In genomic region chr22:29313126-29314071, GRCh38 we compare ENCODE assay signal across 9 cellular contexts. TPM values are rescaled to one million over a fixed set of nuclear protein-coding genes. Genes with fewer than 3 reads are reported as not detected.
A peak's percentile ranks its signal among the peaks of the same experiment; 100 is the strongest.
DNase-seq lines count a peak whose midpoint lies in the region; ATAC-seq, FAIRE-seq and TF ChIP-seq lines count a peak whose summit lies in the region.
"Had no signal": no experiment of that assay in that cellular context is flagged by ENCODE, and none has a peak within 500 bp of the region (broad histone marks: within the 10 kb centered on the region; RNA-seq: fewer than 3 reads in every experiment).

No MANE protein-coding gene starts in this region.

- H3K9me3 Mint-ChIP-seq in CD8-positive, alpha-beta T cell, result no peaks in the 10 kb centered on the region
- H3K9me3 Mint-ChIP-seq in naive B cell, result peaks cover 0 to 2% (median 0%) of the 10 kb centered on the region in 7 donors

- dilution Hi-C loops in endothelial cell of umbilical vein (cut with MboI; ENCODE audit: extremely low pct_ligation_motif_present, low sequenced_read_pairs), result no loop called here

- H3K9me3 ChIP-seq in CD8-positive, alpha-beta T cell (ENCODE audit: low read length), result no peaks in the 10 kb centered on the region
- H3K9me3 ChIP-seq in PC-3 (ENCODE audit: low read length) (no peaks in the 10 kb centered on the region), endothelial cell of umbilical vein (replicated peaks; ENCODE audit: control insufficient read depth, insufficient read depth, low read length) (no peaks in the 10 kb centered on the region)

- H4K20me1 ChIP-seq in PC-3 (ENCODE audit: low read length) (no peaks in the 10 kb centered on the region), endothelial cell of umbilical vein (replicated peaks; ENCODE audit: control insufficient read depth, extremely low read depth, insufficient read depth, low read length) (no peaks in the 10 kb centered on the region)

- H2AFZ ChIP-seq in PC-3 (ENCODE audit: low read length) (no peak overlapping the region), endothelial cell of umbilical vein (ENCODE audit: low read depth, low read length) (no peak overlapping the region)

- H3K27me3 ChIP-seq in CD8-positive, alpha-beta T cell (ENCODE audit: insufficient read depth, low read length), result peaks cover 17% of the 10 kb centered on the region
- peaks cover 5% of the 10 kb centered on the region; the same call in 1 of the 2 replicates for H3K27me3 ChIP-seq in PC-3 (ENCODE audit: low read length)
- peaks cover 29% of the 10 kb centered on the region in 2 experiments for H3K27me3 ChIP-seq in endothelial cell of umbilical vein (ENCODE audit: control insufficient read depth in 2 of 2, insufficient read depth in 2 of 2, low read length in 2 of 2)

- POLR2A ChIA-PET in CD8-positive, alpha-beta T cell (lab: Charles Lee), result no interaction called here
- POLR2A ChIA-PET in PC-3 (lab: Charles Lee; ENCODE audit: unreplicated experiment) (no interaction called here), endothelial cell of umbilical vein (lab: Charles Lee) (no interaction called here)

- FAIRE-seq in endothelial cell of umbilical vein (lab: Jason Lieb, UNC), result peak; percentile 28
- FAIRE-seq: endometrium had no signal

- no peak for TF ChIP-seq POLR2A in endothelial cell of umbilical vein (IDR thresholded peaks at IDR 0.05; ENCODE audit: low read depth, low read length)

- peaks cover 17% of the 10 kb centered on the region for H3K4me1 ChIP-seq in CD8-positive, alpha-beta T cell (ENCODE audit: insufficient read depth, low read length)
- H3K4me1 ChIP-seq in PC-3 (ENCODE audit: insufficient read depth, low read length), result peaks cover 33% of the 10 kb centered on the region
- peaks cover 30% of the 10 kb centered on the region for H3K4me1 ChIP-seq in endothelial cell of umbilical vein (ENCODE audit: control insufficient read depth, extremely low read depth, insufficient read depth, low read length)

- H3K27ac ChIP-seq in CD8-positive, alpha-beta T cell (ENCODE audit: low read depth, low read length), result no peak overlapping the region
- no peak overlapping the region for H3K27ac ChIP-seq in PC-3 (ENCODE audit: low read length)
- no peak overlapping the region for H3K27ac ChIP-seq in endothelial cell of umbilical vein (ENCODE audit: insufficient read depth, low read depth, low read length)

- peak; percentile 35 for ATAC-seq in CD8-positive, alpha-beta T cell
- ATAC-seq in PC-3 (no peak), naive B cell (ENCODE audit: low read depth in 2 of 2) (peak; percentile 37 to 40), HG03095 (IDR thresholded peaks at IDR 0.05; ENCODE audit: unreplicated experiment) (no peak), GM19397 (IDR thresholded peaks at IDR 0.05; ENCODE audit: unreplicated experiment) (no peak)

- no peak overlapping the region for H3K27ac Mint-ChIP-seq in CD8-positive, alpha-beta T cell
- peak overlapping the region in 4 of 6 donors; percentile 30 to 89 (median 72) for H3K27ac Mint-ChIP-seq in naive B cell

- no peak for DNase-seq in CD8-positive, alpha-beta T cell
- DNase-seq in PC-3 (no peak), endothelial cell of umbilical vein (ENCODE audit: low read depth, low spot score) (peak; percentile 50), naive B cell (no peak), NOMO-1 treated with DMSO at 0.1 percent for 48 hours (lab: John Stamatoyannopoulos, UW; ENCODE audit: unreplicated experiment) (no peak)
- no peak for DNase-seq in activated CD4-positive, CD25-positive, alpha-beta regulatory T cell (lab: John Stamatoyannopoulos, UW)

- H3K4me2 ChIP-seq in PC-3 (ENCODE audit: low read length) (no peak overlapping the region), endothelial cell of umbilical vein (ENCODE audit: insufficient read depth, low read length) (no peak overlapping the region)

- H3K9me2 ChIP-seq in PC-3 (replicated peaks; ENCODE audit: low read length), result no peaks in the 10 kb centered on the region

- H3K4me1 Mint-ChIP-seq in CD8-positive, alpha-beta T cell (ENCODE audit: low read depth), result peaks cover 22% of the 10 kb centered on the region
- peaks cover 17 to 22% (median 21%) of the 10 kb centered on the region in 3 donors for H3K4me1 Mint-ChIP-seq in naive B cell

- H3K79me2 ChIP-seq in PC-3 (ENCODE audit: low read length) (peaks cover 19% of the 10 kb centered on the region), endothelial cell of umbilical vein (ENCODE audit: control insufficient read depth, insufficient read depth, low read length) (no peaks in the 10 kb centered on the region)

- intact Hi-C loops in CD8-positive, alpha-beta T cell (cut with DNase I, micrococcal nuclease), result no loop called here
- intact Hi-C loops in PC-3 (cut with micrococcal nuclease), result no loop called here
- intact Hi-C loops in endothelial cell of umbilical vein (cut with micrococcal nuclease), result no loop called here

- CTCF ChIA-PET in CD8-positive, alpha-beta T cell (lab: Charles Lee), result interaction anchor here (0.8 to 1.2 kb wide), 2 partner anchors 12 to 81 kb away, joined by 3 to 4 read pairs; no protein-coding TSS in a partner anchor
- CTCF ChIA-PET in PC-3 (lab: Charles Lee) (interaction anchor here (0.7 kb wide), 1 partner anchor 9 kb away, joined by 3 read pairs; no protein-coding TSS in a partner anchor), endothelial cell of umbilical vein (lab: Charles Lee) (interaction anchor here (0.6 to 1.5 kb wide), 9 partner anchors 10 to 230 kb away, joined by 3 to 9 read pairs (median 5); no protein-coding TSS in a partner anchor)

- no peaks in the 10 kb centered on the region for H3K9me1 ChIP-seq in endothelial cell of umbilical vein (replicated peaks; ENCODE audit: control insufficient read depth, extremely low read depth, insufficient read depth, low read length)

- H3F3A ChIP-seq in PC-3 (ENCODE audit: low read length, unreplicated experiment), result no peaks in the 10 kb centered on the region

- TF ChIP-seq CTCF in CD8-positive, alpha-beta T cell (IDR thresholded peaks at IDR 0.05), result peak; percentile 54
- TF ChIP-seq CTCF in PC-3 (conservative IDR thresholded peaks at IDR 0.05; ENCODE audit: low read depth, low read length) (peak; percentile 51), endothelial cell of umbilical vein (IDR thresholded peaks at IDR 0.05; ENCODE audit: extremely low read depth in 1 of 2, insufficient read depth in 1 of 2, low read depth in 1 of 2, low read length in 2 of 2) (peak; percentile 85 to 97)

- no TSS peak for BruUV-seq in PC-3 (replicated peaks; lab: Mats Ljungman, UMichigan)
- BruUV-seq in endothelial cell of umbilical vein (replicated peaks; lab: Mats Ljungman, UMichigan), result no TSS peak

- no peak overlapping the region for H3K4me3 Mint-ChIP-seq in CD8-positive, alpha-beta T cell
- H3K4me3 Mint-ChIP-seq in naive B cell, result peak overlapping the region; percentile 31 to 88 (median 68)

- H3K36me3 Mint-ChIP-seq in CD8-positive, alpha-beta T cell, result no peaks in the 10 kb centered on the region
- H3K36me3 Mint-ChIP-seq in naive B cell, result peaks cover 0 to 16% of the 10 kb centered on the region in 2 donors

- H3K4me3 ChIP-seq in CD8-positive, alpha-beta T cell (ENCODE audit: low read depth, low read length), result no peak overlapping the region
- H3K4me3 ChIP-seq in PC-3 (ENCODE audit: low read length) (no peak overlapping the region), endothelial cell of umbilical vein (replicated peaks in 1 of 3; ENCODE audit: insufficient read depth in 1 of 3, low read depth in 1 of 3, low read length in 3 of 3) (no peak overlapping the region)

- no peaks in the 10 kb centered on the region for H3K36me3 ChIP-seq in CD8-positive, alpha-beta T cell (ENCODE audit: insufficient read depth, low read length)
- no peaks in the 10 kb centered on the region for H3K36me3 ChIP-seq in PC-3 (ENCODE audit: low read depth, low read length)
- peaks cover 0 to 4% of the 10 kb centered on the region in 2 experiments for H3K36me3 ChIP-seq in endothelial cell of umbilical vein (ENCODE audit: control insufficient read depth in 2 of 2, extremely low read depth in 1 of 2, insufficient read depth in 2 of 2, low read length in 2 of 2)

- peaks cover 34% of the 10 kb centered on the region for H3K27me3 Mint-ChIP-seq in CD8-positive, alpha-beta T cell (ENCODE audit: low read depth)
- peaks cover 20 to 63% (median 41%) of the 10 kb centered on the region in 3 donors for H3K27me3 Mint-ChIP-seq in naive B cell

- H3K9ac ChIP-seq in PC-3 (ENCODE audit: low read length) (no peak overlapping the region), endothelial cell of umbilical vein (replicated peaks; ENCODE audit: extremely low read depth, insufficient read depth, low read length) (no peak overlapping the region)

RNA-seq across cellular contexts. Expression of gene RASL10A, which starts 2.1 kb away (rescaled TPM):
- total RNA-seq in CD8-positive, alpha-beta T cell, result under 1 TPM; 0.44 to 0.49 TPM
- total RNA-seq in PC-3 (2014; rRNA removed) (1.4 TPM in 1 of 2 replicates, not detected in the other), endothelial cell of umbilical vein (1.3 and 1.9 TPM in 2 replicates)
- polyA plus RNA-seq in endothelial cell of umbilical vein (1.1 TPM in 2 replicates), naive B cell (ENCODE audit: low read depth in 6 of 6) (not detected)
- polyA plus RNA-seq in endothelial cell of umbilical vein (2011; cell fraction: cytosol; rRNA removed), result 0.46 and 0.54 TPM in 2 replicates
- 3.4 and 3.6 TPM in 2 replicates for polyA plus RNA-seq in endothelial cell of umbilical vein (2011; cell fraction: nucleus; rRNA removed)
- 0.23 and 1.4 TPM in 2 replicates for polyA plus RNA-seq in endothelial cell of umbilical vein (2012)
- polyA minus RNA-seq in endothelial cell of umbilical vein, result 0.47 TPM in 1 of 2 replicates, not detected in the other
- polyA minus RNA-seq in endothelial cell of umbilical vein (2011; cell fraction: cytosol; rRNA and poly(A)+ RNA removed), result not detected
- polyA minus RNA-seq in endothelial cell of umbilical vein (2011; cell fraction: nucleus; rRNA and poly(A)+ RNA removed), result 0.96 TPM in 1 of 2 replicates, not detected in the other

RNA-seq across cellular contexts. Expression of gene GAS2L1, which starts 6.9 kb away (rescaled TPM):
- total RNA-seq in CD8-positive, alpha-beta T cell, result not detected
- 58.4 and 75.7 TPM in 2 replicates for total RNA-seq in PC-3 (2014; rRNA removed)
- total RNA-seq in endothelial cell of umbilical vein, result 42.1 and 44.0 TPM in 2 replicates
- polyA plus RNA-seq in endothelial cell of umbilical vein, result 30.5 and 39.3 TPM in 2 replicates
- polyA plus RNA-seq in endothelial cell of umbilical vein (2011; cell fraction: cytosol; rRNA removed), result 19.9 and 27.5 TPM in 2 replicates
- polyA plus RNA-seq in endothelial cell of umbilical vein (2011; cell fraction: nucleus; rRNA removed), result 24.5 and 30.4 TPM in 2 replicates
- 24.5 and 34.1 TPM in 2 replicates for polyA plus RNA-seq in endothelial cell of umbilical vein (2012)
- polyA minus RNA-seq in endothelial cell of umbilical vein, result 11.0 and 18.4 TPM in 2 replicates
- polyA minus RNA-seq in endothelial cell of umbilical vein (2011; cell fraction: cytosol; rRNA and poly(A)+ RNA removed), result 11.4 TPM
- polyA minus RNA-seq in endothelial cell of umbilical vein (2011; cell fraction: nucleus; rRNA and poly(A)+ RNA removed), result 13.3 and 16.6 TPM in 2 replicates
- polyA plus RNA-seq in naive B cell (ENCODE audit: low read depth in 6 of 6), result 1 to 10 TPM in 3 of 6 donors, under 1 TPM in 2, not detected in 1; 0.39 to 1.2 (median 1.0) TPM

RNA-seq across cellular contexts. Expression of gene EWSR1, which starts 45.3 kb away (rescaled TPM):
- 100 to 1,000 TPM; 326 to 352 TPM for total RNA-seq in CD8-positive, alpha-beta T cell
- total RNA-seq in PC-3 (2014; rRNA removed), result 288 and 321 TPM in 2 replicates
- total RNA-seq in endothelial cell of umbilical vein, result 302 and 305 TPM in 2 replicates
- 563 and 588 TPM in 2 replicates for polyA plus RNA-seq in endothelial cell of umbilical vein
- polyA plus RNA-seq in endothelial cell of umbilical vein (2011; cell fraction: cytosol; rRNA removed), result 186 and 237 TPM in 2 replicates
- 1,153 and 1,220 TPM in 2 replicates for polyA plus RNA-seq in endothelial cell of umbilical vein (2011; cell fraction: nucleus; rRNA removed)
- polyA plus RNA-seq in endothelial cell of umbilical vein (2012), result 226 and 267 TPM in 2 replicates
- 389 and 446 TPM in 2 replicates for polyA minus RNA-seq in endothelial cell of umbilical vein
- 152 TPM for polyA minus RNA-seq in endothelial cell of umbilical vein (2011; cell fraction: cytosol; rRNA and poly(A)+ RNA removed)
- 257 and 351 TPM in 2 replicates for polyA minus RNA-seq in endothelial cell of umbilical vein (2011; cell fraction: nucleus; rRNA and poly(A)+ RNA removed)
- polyA plus RNA-seq in naive B cell (ENCODE audit: low read depth in 6 of 6), result 100 to 1,000 TPM; 175 to 252 (median 194) TPM

RNA-seq across cellular contexts. Expression of gene RHBDD3, which starts 45.6 kb away (rescaled TPM):
- 10 to 100 TPM; 10.2 to 10.9 TPM for total RNA-seq in CD8-positive, alpha-beta T cell
- total RNA-seq in PC-3 (2014; rRNA removed), result 23.7 and 33.1 TPM in 2 replicates
- total RNA-seq in endothelial cell of umbilical vein, result 31.3 and 36.3 TPM in 2 replicates
- 37.2 and 46.0 TPM in 2 replicates for polyA plus RNA-seq in endothelial cell of umbilical vein
- polyA plus RNA-seq in endothelial cell of umbilical vein (2011; cell fraction: cytosol; rRNA removed), result 22.0 and 32.2 TPM in 2 replicates
- polyA plus RNA-seq in endothelial cell of umbilical vein (2011; cell fraction: nucleus; rRNA removed), result 42.9 and 48.5 TPM in 2 replicates
- 17.3 and 17.4 TPM in 2 replicates for polyA plus RNA-seq in endothelial cell of umbilical vein (2012)
- polyA minus RNA-seq in endothelial cell of umbilical vein, result 9.3 and 17.8 TPM in 2 replicates
- 8.6 TPM for polyA minus RNA-seq in endothelial cell of umbilical vein (2011; cell fraction: cytosol; rRNA and poly(A)+ RNA removed)
- 10.9 and 15.6 TPM in 2 replicates for polyA minus RNA-seq in endothelial cell of umbilical vein (2011; cell fraction: nucleus; rRNA and poly(A)+ RNA removed)
- 1 to 10 TPM in 4 of 6 donors, under 1 TPM in 1, not detected in 1; 0.72 to 4.2 (median 2.9) TPM for polyA plus RNA-seq in naive B cell (ENCODE audit: low read depth in 6 of 6)

Comparison
In these comparisons a context has a peak if more than half of its experiments do, and no peak if none do; other contexts are left out.
1. ATAC-seq: peak in CD8-positive, alpha-beta T cell (single experiment) and naive B cell (2 of 2); none in PC-3 (single experiment), HG03095 (single experiment) and GM19397 (single experiment).
2. RNA of gene GAS2L1, which starts 6.9 kb away (total RNA-seq): 58.4 to 75.7 TPM in PC-3 and 42.1 to 44.0 TPM in endothelial cell of umbilical vein; not detected in CD8-positive, alpha-beta T cell; every median in the first group is over 10 times any median in the second.
3. Peak in every context shown above with its lines, with median percentiles within 50 percentile points of each other: CTCF ChIP-seq.